Comparison of ENCODE assay signal across 26 cellular contexts in genomic region chr6:85382541-85382940, GRCh38.
"Had no signal": no experiment of that assay in that cellular context is flagged by ENCODE, and none has a peak within 500 bp of the region (broad histone marks: within the 10 kb centered on the region; RNA-seq: fewer than 3 reads in every experiment).

No MANE protein-coding gene starts in this region.

- FAIRE-seq: small intestine had no signal

- H3K79me2 ChIP-seq: parathyroid adenoma had no signal

- H3K27me3 ChIP-seq: neural progenitor cell, ovary, right lobe of liver, sigmoid colon, suprapubic skin, testis, tibial artery, transverse colon, upper lobe of right lung, uterus had no signal

- H3K27ac ChIP-seq: neural progenitor cell, ovary, parathyroid adenoma, psoas muscle, right lobe of liver, sigmoid colon, suprapubic skin, testis, tibial artery, transverse colon, upper lobe of right lung, uterus had no signal

- H3K36me3 ChIP-seq: neural progenitor cell, ovary, right lobe of liver, sigmoid colon, suprapubic skin, tibial artery, transverse colon, upper lobe of right lung, uterus had no signal

- DNase-seq: natural killer cell; occipital lobe; ovary; posterior cingulate gyrus; psoas muscle; right cardiac atrium; right lobe of liver; sigmoid colon; small intestine; stimulated activated CD4-positive, alpha-beta T cell treated with anti-CD3 and anti-CD28 coated beads, Interleukin-15, amount 100 ng/mL, for 24 hours; stimulated activated CD4-positive, alpha-beta T cell treated with anti-CD3 and anti-CD28 coated beads, Interleukin-2, amount 100 ng/mL, for 24 hours; stimulated activated CD4-positive, alpha-beta T cell treated with anti-CD3 and anti-CD28 coated beads, Interleukin-2, amount 100 ng/mL, for 48 hours; stimulated activated CD4-positive, alpha-beta T cell treated with anti-CD3 and anti-CD28 coated beads, Interleukin-4, amount 100 ng/mL, for 24 hours; stimulated activated naive CD4-positive, alpha-beta T cell; stimulated activated naive CD8-positive, alpha-beta T cell treated with anti-CD3 and anti-CD28 coated beads, Interleukin-15, amount 100 ng/mL, for 72 hours; stimulated activated naive CD8-positive, alpha-beta T cell treated with anti-CD3 and anti-CD28 coated beads, Interleukin-15, Interleukin-2, amounts not matched to agents 100 U/mL and 50 U/mL, for 24 hours; substantia nigra; testis; tibial artery; transverse colon; upper lobe of right lung; uterus had no signal

- H3K4me3 ChIP-seq: neural progenitor cell, ovary, psoas muscle, right lobe of liver, sigmoid colon, suprapubic skin, testis, tibial artery, transverse colon, upper lobe of right lung, uterus had no signal

- ATAC-seq: natural killer cell; psoas muscle; right cardiac atrium; stimulated activated memory B cell treated with anti-CD40 and anti-IgM and Interleukin-4, amounts not matched to agents 10 μg/mL and 1 μg/mL and 100 μg/mL, for 72 hours; stimulated activated naive CD8-positive, alpha-beta T cell treated with anti-CD3 and anti-CD28 coated beads, Interleukin-15, amount 100 ng/mL, for 72 hours; stimulated activated naive CD8-positive, alpha-beta T cell treated with anti-CD3 and anti-CD28 coated beads, Interleukin-15, Interleukin-2, amounts not matched to agents 100 U/mL and 50 U/mL, for 24 hours; upper lobe of right lung had no signal

- H3K4me1 ChIP-seq: neural progenitor cell, parathyroid adenoma, psoas muscle, right lobe of liver, sigmoid colon, suprapubic skin, testis, tibial artery, upper lobe of right lung, uterus had no signal

- H2AFZ ChIP-seq: neural progenitor cell, parathyroid adenoma had no signal

- H3K9ac ChIP-seq: neural progenitor cell, parathyroid adenoma had no signal

- H3K9me3 ChIP-seq: ovary, psoas muscle, right lobe of liver, sigmoid colon, suprapubic skin, testis, tibial artery, transverse colon, upper lobe of right lung, uterus had no signal

- H3K4me2 ChIP-seq: neural progenitor cell had no signal
